In the genomic region with DNA sequence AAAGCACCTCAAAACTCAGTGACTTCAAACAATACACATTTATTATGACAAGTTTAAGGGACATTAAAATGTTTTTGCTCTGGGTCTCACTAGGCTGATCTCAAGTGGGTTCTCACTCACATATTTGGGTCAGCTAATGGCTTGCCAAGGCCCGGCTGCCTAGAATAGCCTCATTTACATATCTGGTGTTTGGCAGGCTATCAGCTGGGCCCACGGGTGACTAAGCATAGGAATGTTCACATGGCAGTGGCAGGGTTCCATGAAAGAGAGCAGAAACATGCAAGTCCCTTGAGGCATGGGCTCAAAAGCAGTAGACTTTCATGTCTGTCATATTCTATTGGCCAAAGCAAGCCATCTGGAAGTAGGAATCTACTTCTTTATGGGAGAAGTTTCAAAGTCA, we compare ENCODE assay signal across 10 cellular contexts.
DNase-seq lines count a peak whose midpoint lies in the region; ATAC-seq lines count a peak whose summit lies in the region.
"Had no signal": no experiment of that assay in that cellular context is flagged by ENCODE, and none has a peak within 500 bp of the region (broad histone marks: within the 10 kb centered on the region; RNA-seq: fewer than 3 reads in every experiment).

No MANE protein-coding gene starts in this region.

- no peak overlapping the region for H3K27ac Mint-ChIP-seq in T-helper 2 cell treated with Interferon-gamma antibody and Interleukin-4, amounts not matched to agents 5 μg/mL and 100 μg/mL, for 36 hours
- H3K27ac Mint-ChIP-seq: activated naive CD4-positive, alpha-beta T cell treated with anti-CD3 and anti-CD28 coated beads for 36 hours had no signal

- no peaks in the 10 kb centered on the region for H3K9me3 Mint-ChIP-seq in T-helper 2 cell treated with Interferon-gamma antibody and Interleukin-4, amounts not matched to agents 5 μg/mL and 100 μg/mL, for 36 hours

- no peaks in the 10 kb centered on the region for H3K36me3 Mint-ChIP-seq in T-helper 2 cell treated with Interferon-gamma antibody and Interleukin-4, amounts not matched to agents 5 μg/mL and 100 μg/mL, for 36 hours (ENCODE audit: low read depth)

- H3K4me1 Mint-ChIP-seq in T-helper 2 cell treated with Interferon-gamma antibody and Interleukin-4, amounts not matched to agents 5 μg/mL and 100 μg/mL, for 36 hours (ENCODE audit: low read depth): no peaks in the 10 kb centered on the region

- ATAC-seq in Right ventricle myocardium superior (ENCODE audit: poor library complexity): peak; percentile 99

- peak; percentile 48 for DNase-seq in GM03348 (ENCODE audit: low spot score)
- peak; percentile 30 for DNase-seq in amniotic epithelial cell (ENCODE audit: low read depth)
- peak; percentile 84 for DNase-seq in Right ventricle myocardium superior
- peak; percentile 82 for DNase-seq in renal cortical epithelial cell (ENCODE audit: low read depth)
- no peak for DNase-seq in T-helper 2 cell treated with Interferon-gamma antibody and Interleukin-4, amounts not matched to agents 5 μg/mL and 100 μg/mL, for 36 hours (ENCODE audit: low spot score)
- no peak for DNase-seq in activated CD4-positive, CD25-positive, alpha-beta regulatory T cell (lab: John Stamatoyannopoulos, UW)
- DNase-seq in NCI-H1694 treated with DMSO at 0.1 percent for 48 hours (lab: John Stamatoyannopoulos, UW): no peak
- no peak for DNase-seq in SIG-M5 (lab: John Stamatoyannopoulos, UW)
- DNase-seq: activated naive CD4-positive, alpha-beta T cell treated with anti-CD3 and anti-CD28 coated beads for 36 hours; stimulated activated CD4-positive, alpha-beta T cell treated with anti-CD3 and anti-CD28 coated beads, Interleukin-4, amount 100 ng/mL, for 4 hours had no signal

- H3K4me3 Mint-ChIP-seq in T-helper 2 cell treated with Interferon-gamma antibody and Interleukin-4, amounts not matched to agents 5 μg/mL and 100 μg/mL, for 36 hours: no peak overlapping the region
- H3K4me3 Mint-ChIP-seq: activated naive CD4-positive, alpha-beta T cell treated with anti-CD3 and anti-CD28 coated beads for 36 hours had no signal

- H3K27me3 Mint-ChIP-seq in T-helper 2 cell treated with Interferon-gamma antibody and Interleukin-4, amounts not matched to agents 5 μg/mL and 100 μg/mL, for 36 hours (ENCODE audit: low read depth): no peaks in the 10 kb centered on the region

- intact Hi-C loops in Right ventricle myocardium superior (cut with DNase I): no loop called here

Comparison
In these comparisons a context has a peak if more than half of its experiments do, and no peak if none do; other contexts are left out.
1. DNase-seq: peak in GM03348 (single experiment), amniotic epithelial cell (single experiment), Right ventricle myocardium superior (single experiment) and renal cortical epithelial cell (single experiment); none in T-helper 2 cell treated with Interferon-gamma antibody and Interleukin-4, amounts not matched to agents 5 μg/mL and 100 μg/mL, for 36 hours (single experiment), activated CD4-positive, CD25-positive, alpha-beta regulatory T cell (0 of 4), NCI-H1694 treated with DMSO at 0.1 percent for 48 hours (single experiment) and SIG-M5 (single experiment).